ENCODE assay signal across 1 cellular context in the genomic region with DNA sequence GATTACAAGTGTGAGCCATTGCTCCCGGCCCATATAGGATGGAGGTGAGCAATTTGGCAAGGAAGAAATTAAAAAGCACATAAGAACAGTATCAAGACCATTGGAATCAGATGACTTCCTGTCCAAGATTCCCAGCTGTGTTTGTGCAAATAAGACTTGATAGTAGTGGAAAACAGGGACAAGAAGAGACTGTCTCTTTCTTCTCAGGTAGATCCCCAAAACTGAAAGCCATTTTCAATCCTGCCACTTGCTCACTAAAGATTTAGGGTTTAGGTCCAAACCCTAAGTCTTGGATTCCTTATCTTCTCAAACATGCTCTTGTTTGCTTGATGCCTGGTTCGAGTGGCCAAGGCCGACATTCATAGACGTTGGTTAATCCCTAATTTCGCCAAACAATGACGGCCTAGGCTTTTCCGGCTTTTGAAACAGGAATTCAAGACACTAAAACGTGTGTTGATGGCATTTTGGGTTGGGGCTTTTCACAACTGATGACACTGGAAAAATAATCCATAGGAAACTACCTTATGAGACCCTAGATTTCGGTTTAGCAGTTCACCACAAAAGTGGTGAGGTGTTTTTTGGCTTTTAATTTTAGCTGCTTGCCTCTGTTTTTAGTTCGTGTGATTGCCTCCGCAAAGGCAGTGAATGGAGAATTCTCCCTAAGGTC.
TF ChIP-seq lines count a peak whose summit lies in the region.

No MANE protein-coding gene starts in this region.

TF ChIP-seq in GM23338, 12 proteins besides CTCF, POLR2A, EP300 and RAD21 (continued from another document):
- TF ChIP-seq ZNF462 (CRISPR knock-in tag; IDR thresholded peaks at IDR 0.05) = no peak
